17 cellular contexts compared by ENCODE assay signal in the genomic region with DNA sequence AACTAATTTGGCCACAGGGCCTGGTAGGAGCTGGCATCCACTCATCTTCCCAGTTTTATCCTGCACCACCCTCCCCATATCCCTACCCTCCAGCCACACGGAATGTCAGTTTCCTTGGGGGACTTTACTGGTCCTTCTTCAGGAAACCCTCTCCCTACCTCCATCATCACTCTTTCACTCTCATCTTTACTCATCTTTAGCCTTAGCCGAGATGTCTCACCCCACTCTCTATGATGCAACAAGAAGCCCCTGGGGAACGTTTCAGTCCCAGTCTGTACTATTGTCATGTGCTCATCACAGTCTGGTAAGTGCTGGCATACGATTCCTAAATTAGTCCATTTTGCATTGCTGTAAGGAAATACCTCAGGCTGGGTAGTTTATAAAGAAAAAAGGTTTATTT. TPM values are rescaled to one million over a fixed set of nuclear protein-coding genes. Genes with fewer than 3 reads are reported as not detected.
DNase-seq lines count a peak whose midpoint lies in the region; ATAC-seq and TF ChIP-seq lines count a peak whose summit lies in the region.
"Had no signal": no experiment of that assay in that cellular context is flagged by ENCODE, and none has a peak within 500 bp of the region (broad histone marks: within the 10 kb centered on the region; RNA-seq: fewer than 3 reads in every experiment).

No MANE protein-coding gene starts in this region.

- no peak overlapping the region for H3K27ac ChIP-seq in right cardiac atrium (ENCODE audit: low read length)
- H3K27ac ChIP-seq: esophagus muscularis mucosa, right atrium auricular region had no signal

- H3K36me3 Mint-ChIP-seq in progenitor cell of endocrine pancreas (ENCODE audit: insufficient read depth): peaks cover 1% of the 10 kb centered on the region

- WGBS in right cardiac atrium: 86% methylated on average over 4 of the region's 4 CpGs

- no peaks in the 10 kb centered on the region for H3K9me3 ChIP-seq in right cardiac atrium (ENCODE audit: control insufficient read depth, low read length)
- H3K9me3 ChIP-seq: esophagus muscularis mucosa, right atrium auricular region had no signal

- H3K27me3 ChIP-seq in right cardiac atrium (ENCODE audit: control insufficient read depth, insufficient read depth): no peaks in the 10 kb centered on the region
- H3K27me3 ChIP-seq: esophagus muscularis mucosa, right atrium auricular region had no signal

- H3K9me3 Mint-ChIP-seq in progenitor cell of endocrine pancreas (ENCODE audit: low read depth): no peaks in the 10 kb centered on the region
- H3K9me3 Mint-ChIP-seq: CD4-positive, alpha-beta T cell; H9 had no signal

- intact Hi-C loops in right cardiac atrium (cut with DNase I): no loop called here

- H3K27me3 Mint-ChIP-seq in progenitor cell of endocrine pancreas: no peaks in the 10 kb centered on the region
- H3K27me3 Mint-ChIP-seq: CD4-positive, alpha-beta T cell had no signal

- H3K4me1 ChIP-seq in right cardiac atrium (ENCODE audit: control insufficient read depth, insufficient read depth, low read length): no peaks in the 10 kb centered on the region
- H3K4me1 ChIP-seq: esophagus muscularis mucosa, right atrium auricular region had no signal

- H3K27ac Mint-ChIP-seq in progenitor cell of endocrine pancreas: no peak overlapping the region
- H3K27ac Mint-ChIP-seq: CD4-positive, alpha-beta T cell had no signal

- no peak overlapping the region for H3K4me3 Mint-ChIP-seq in progenitor cell of endocrine pancreas (ENCODE audit: low read depth)
- H3K4me3 Mint-ChIP-seq: CD4-positive, alpha-beta T cell; H9 had no signal

- no peak overlapping the region for H3K4me3 ChIP-seq in right cardiac atrium (ENCODE audit: low read length)
- H3K4me3 ChIP-seq: esophagus muscularis mucosa, right atrium auricular region had no signal

- ATAC-seq in GM18502 (IDR thresholded peaks at IDR 0.05; ENCODE audit: poor library complexity, unreplicated experiment): peak; percentile 79
- peak; percentile 56 for ATAC-seq in GM19397 (IDR thresholded peaks at IDR 0.05; ENCODE audit: unreplicated experiment)
- peak; percentile 79 for ATAC-seq in HG02798 (IDR thresholded peaks at IDR 0.05; ENCODE audit: poor library complexity, unreplicated experiment)
- peak; percentile 70 for ATAC-seq in HG03571 (IDR thresholded peaks at IDR 0.05; ENCODE audit: unreplicated experiment)
- ATAC-seq in right cardiac atrium: no peak

- no peak for TF ChIP-seq CTCF in progenitor cell of endocrine pancreas (IDR thresholded peaks at IDR 0.05; ENCODE audit: unreplicated experiment)

- no peaks in the 10 kb centered on the region for H3K4me1 Mint-ChIP-seq in progenitor cell of endocrine pancreas (ENCODE audit: low read depth)
- H3K4me1 Mint-ChIP-seq: H9 had no signal

- DNase-seq in right cardiac atrium (no peak), NCI-H2081 treated with DMSO at 0.1 percent for 48 hours (lab: John Stamatoyannopoulos, UW) (no peak), progenitor cell of endocrine pancreas (ENCODE audit: low spot score, unreplicated experiment) (no peak), NCI-H446 (lab: John Stamatoyannopoulos, UW) (no peak)
- DNase-seq: activated effector memory CD4-positive, alpha-beta T cell treated with Interleukin-2 at 50 U/mL for 16 hours; caudate nucleus; CD4-positive, alpha-beta T cell; H9; KBM-7; NCI-H2227 treated with DMSO at 0.1 percent for 48 hours; trophoblast cell had no signal

RNA-seq across cellular contexts. Expression of gene TMEM248, which starts 34.9 kb away (rescaled TPM):
- total RNA-seq in right cardiac atrium (10 to 100 TPM; 56.2 to 67.3 (median 60.6) TPM), progenitor cell of endocrine pancreas (71.8 and 77.2 TPM in 2 replicates)
- polyA plus RNA-seq in right cardiac atrium: 26.9 TPM

Comparison
In these comparisons a context has a peak if more than half of its experiments do, and no peak if none do; other contexts are left out.
1. ATAC-seq: peak in GM18502 (single experiment), GM19397 (single experiment), HG02798 (single experiment) and HG03571 (single experiment); none in right cardiac atrium (0 of 2).